In the genomic region with DNA sequence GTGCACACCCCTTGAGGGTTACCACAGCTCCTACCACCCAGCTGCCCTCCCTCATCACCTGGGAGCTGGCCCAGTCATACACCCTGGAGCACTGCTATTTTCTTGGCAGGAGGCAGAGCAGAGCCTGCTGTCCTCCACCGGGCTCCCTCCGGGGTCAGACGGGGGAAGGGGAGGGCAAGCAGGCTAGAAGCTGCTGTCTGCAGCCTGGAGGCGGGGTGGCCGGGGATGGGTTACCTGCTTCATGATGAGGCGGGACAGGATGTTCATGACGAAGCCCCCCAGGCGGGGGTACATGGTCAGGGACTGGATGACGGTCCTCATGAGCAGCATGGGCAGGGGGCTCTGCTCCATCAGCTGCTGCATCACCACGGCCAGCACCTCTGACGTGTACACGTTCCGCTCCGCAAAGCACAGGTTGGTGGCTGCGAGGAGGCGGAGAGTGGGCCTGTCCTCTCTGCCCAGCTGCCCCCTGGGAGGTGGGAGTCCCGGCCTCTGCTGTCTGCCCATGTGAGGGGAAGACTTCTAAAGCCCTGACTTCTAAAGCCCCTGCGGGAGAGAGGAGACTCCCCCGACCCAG, we compare ENCODE assay signal across 1 cellular context.
TF ChIP-seq lines count a peak whose summit lies in the region.

No MANE protein-coding gene starts in this region.

TF ChIP-seq in K562, 482 proteins besides CTCF, POLR2A, EP300 and RAD21:
- TF ChIP-seq TARDBP (IDR thresholded peaks at IDR 0.05) = no peak
- TF ChIP-seq KDM5B (IDR thresholded peaks at IDR 0.05; ENCODE audit: insufficient replicate concordance, low read depth, low read length) = no peak
- no peak for TF ChIP-seq HDAC1 (IDR thresholded peaks at IDR 0.05)
- TF ChIP-seq SETDB1 (IDR thresholded peaks at IDR 0.05; ENCODE audit: low read length) = no peak
- TF ChIP-seq PURB (CRISPR knock-in tag; IDR thresholded peaks at IDR 0.05; ENCODE audit: low read depth) = no peak
- no peak for TF ChIP-seq CREBBP (IDR thresholded peaks at IDR 0.05; ENCODE audit: low read depth, low read length)
- TF ChIP-seq, protein P1, sequence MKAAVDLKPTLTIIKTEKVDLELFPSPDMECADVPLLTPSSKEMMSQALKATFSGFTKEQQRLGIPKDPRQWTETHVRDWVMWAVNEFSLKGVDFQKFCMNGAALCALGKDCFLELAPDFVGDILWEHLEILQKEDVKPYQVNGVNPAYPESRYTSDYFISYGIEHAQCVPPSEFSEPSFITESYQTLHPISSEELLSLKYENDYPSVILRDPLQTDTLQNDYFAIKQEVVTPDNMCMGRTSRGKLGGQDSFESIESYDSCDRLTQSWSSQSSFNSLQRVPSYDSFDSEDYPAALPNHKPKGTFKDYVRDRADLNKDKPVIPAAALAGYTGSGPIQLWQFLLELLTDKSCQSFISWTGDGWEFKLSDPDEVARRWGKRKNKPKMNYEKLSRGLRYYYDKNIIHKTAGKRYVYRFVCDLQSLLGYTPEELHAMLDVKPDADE (conservative IDR thresholded peaks at IDR 0.05; ENCODE audit: control insufficient read depth, low read depth, low read length) = no peak
TF ChIP-seq in K562: peak in this region for 0.
